Comparison of ENCODE assay signal across 8 cellular contexts in genomic region chr5:140690376-140690932, GRCh38. TPM values are rescaled to one million over a fixed set of nuclear protein-coding genes. Genes with fewer than 3 reads are reported as not detected.
DNase-seq lines count a peak whose midpoint lies in the region; ATAC-seq, FAIRE-seq and TF ChIP-seq lines count a peak whose summit lies in the region.

No MANE protein-coding gene starts in this region.

- H3K4me1 ChIP-seq in mesenchymal stem cell (ENCODE audit: control insufficient read depth, insufficient read depth, low read depth, low read length) (peaks cover 8% of the 10 kb centered on the region), aorta (ENCODE audit: control insufficient read depth in 1 of 2, insufficient read depth in 2 of 2, low read length in 2 of 2) (peaks cover 0 to 3% of the 10 kb centered on the region in 2 donors)

- peak; percentile 3 for ATAC-seq in HG02981 (IDR thresholded peaks at IDR 0.05; ENCODE audit: unreplicated experiment)
- ATAC-seq in aorta (ENCODE audit: low FRiP score): no peak
- no peak for ATAC-seq in HG02884 (IDR thresholded peaks at IDR 0.05; ENCODE audit: unreplicated experiment)

- intact Hi-C loops in aorta (cut with DNase I): loop anchor here in 1 of 2 donors (5.0 kb wide), 1 partner anchor 43 kb away; the partner anchor contains the start of genes IK and NDUFA2

- CTCF ChIA-PET in BJ (lab: Yijun Ruan, JAX): interaction anchor here (0.9 to 1.7 kb wide), 3 partner anchors 16 to 332 kb away, joined by 3 to 5 read pairs (median 3); no protein-coding TSS in a partner anchor

- no peak overlapping the region for H2BK5ac ChIP-seq in mesenchymal stem cell (ENCODE audit: low read depth, low read length, poor library complexity, severe bottlenecking)

- H4K91ac ChIP-seq in mesenchymal stem cell (ENCODE audit: low read length): no peak overlapping the region

- H3K27me3 ChIP-seq in BJ (ENCODE audit: control insufficient read depth, insufficient read depth, low read length) (no peaks in the 10 kb centered on the region), mesenchymal stem cell (ENCODE audit: control insufficient read depth in 1 of 2, insufficient read depth in 1 of 2, low read length in 2 of 2) (no peaks in the 10 kb centered on the region), aorta (ENCODE audit: control insufficient read depth in 1 of 2, insufficient read depth in 2 of 2, low read length in 1 of 2) (no peaks in the 10 kb centered on the region)

- peak overlapping the region in 1 of 2 experiments; percentile 73 for H3K18ac ChIP-seq in mesenchymal stem cell (ENCODE audit: low read depth in 1 of 2, low read length in 2 of 2)

- no peak overlapping the region for H2BK15ac ChIP-seq in mesenchymal stem cell (ENCODE audit: low read depth, poor library complexity, severe bottlenecking)

- H3K79me1 ChIP-seq in mesenchymal stem cell (replicated peaks; ENCODE audit: low read length, poor library complexity, severe bottlenecking): peaks cover 13% of the 10 kb centered on the region

- no peak for TF ChIP-seq POLR2A in H54 (IDR thresholded peaks at IDR 0.05; ENCODE audit: low read depth, low read length)

- WGBS in mesenchymal stem cell: 74% methylated on average over 8 of the region's 8 CpGs
- 51 to 54% methylated on average over 8 of the region's 8 CpGs for WGBS in aorta, 2 donors

- peak overlapping the region; percentile 68 for H3K4me2 ChIP-seq in mesenchymal stem cell (ENCODE audit: low read length, poor library complexity, severe bottlenecking)

- peak overlapping the region; percentile 21 for H2AFZ ChIP-seq in mesenchymal stem cell (ENCODE audit: low read depth, low read length)

- H3K27ac ChIP-seq in mesenchymal stem cell (ENCODE audit: low read length, poor library complexity, severe bottlenecking) (peak overlapping the region; percentile 59), aorta (ENCODE audit: low read depth in 1 of 2, low read length in 2 of 2) (peak overlapping the region in 1 of 2 donors; percentile 33)

- POLR2A ChIA-PET in BJ (lab: Charles Lee): interaction anchor here (0.5 to 1.2 kb wide), 4 partner anchors 10 to 446 kb away, joined by 4 to 7 read pairs (median 4); partner anchors contain the start of gene ZMAT2

- H3K9ac ChIP-seq in mesenchymal stem cell (ENCODE audit: low read length): peak overlapping the region; percentile 97

- no peak overlapping the region for H2BK12ac ChIP-seq in mesenchymal stem cell (ENCODE audit: low read length in 2 of 2)

- H3K4me3 ChIP-seq in BJ (ENCODE audit: low read depth, low read length) (peak overlapping the region; percentile 94), astrocyte of the cerebellum (ENCODE audit: low read depth, low read length) (peak overlapping the region; percentile 95), mesenchymal stem cell (ENCODE audit: insufficient read depth in 1 of 2, low read depth in 1 of 2, low read length in 2 of 2) (peak overlapping the region; percentile 68 to 99), aorta (ENCODE audit: low read length in 2 of 2) (peak overlapping the region; percentile 43 to 93)

- in situ Hi-C loops in astrocyte of the cerebellum (cut with HindIII; ENCODE audit: low sequenced_read_pairs): no loop called here

- no peak for FAIRE-seq in H54 (lab: Jason Lieb, UNC)

- DNase-seq in BJ (ENCODE audit: low read depth): no peak
- DNase-seq in astrocyte of the cerebellum (ENCODE audit: low read depth): no peak
- DNase-seq in mesenchymal stem cell: no peak
- no peak for DNase-seq in aorta
- DNase-seq in H54 (ENCODE audit: insufficient read length, low spot score): no peak
- DNase-seq in mucosa of gallbladder (ENCODE audit: low spot score): no peak

- H2AK5ac ChIP-seq in mesenchymal stem cell (ENCODE audit: low read length, severe bottlenecking): no peak overlapping the region

- TF ChIP-seq CTCF in BJ (IDR thresholded peaks at IDR 0.05; ENCODE audit: insufficient read depth, low read depth, low read length): no peak
- no peak for TF ChIP-seq CTCF in astrocyte of the cerebellum (IDR thresholded peaks at IDR 0.05; ENCODE audit: low read depth, low read length, missing control alignments)

- peak overlapping the region in 1 of 2 experiments; percentile 11 for H3K14ac ChIP-seq in mesenchymal stem cell (ENCODE audit: low read length in 2 of 2)

- no peaks in the 10 kb centered on the region for H3K9me3 ChIP-seq in mesenchymal stem cell (ENCODE audit: control insufficient read depth, low read length)
- no peaks in the 10 kb centered on the region for H3K9me3 ChIP-seq in aorta (ENCODE audit: control insufficient read depth, low read length)

- no peak overlapping the region for H3K4ac ChIP-seq in mesenchymal stem cell (ENCODE audit: low read depth in 1 of 2, low read length in 2 of 2)

- H3K23ac ChIP-seq in mesenchymal stem cell (ENCODE audit: low read length in 2 of 2): no peak overlapping the region

- H2BK120ac ChIP-seq in mesenchymal stem cell (ENCODE audit: low read depth, low read length): no peak overlapping the region

- peaks cover 8% of the 10 kb centered on the region for H3K36me3 ChIP-seq in BJ (ENCODE audit: control insufficient read depth, insufficient read depth, low read length)
- peaks cover 19 to 58% of the 10 kb centered on the region in 2 experiments for H3K36me3 ChIP-seq in mesenchymal stem cell (ENCODE audit: control insufficient read depth in 1 of 2, insufficient read depth in 2 of 2, low read depth in 1 of 2, low read length in 2 of 2)
- H3K36me3 ChIP-seq in aorta (ENCODE audit: control insufficient read depth in 1 of 2, insufficient read depth in 2 of 2, low read length in 1 of 2): peaks cover 0 to 4% of the 10 kb centered on the region in 2 donors

- no peak overlapping the region for H4K8ac ChIP-seq in mesenchymal stem cell (ENCODE audit: low read length)

RNA-seq across cellular contexts. Expression of gene HARS1, which starts 0.7 kb away (rescaled TPM):
- polyA plus RNA-seq in BJ (2011; rRNA removed) (76.3 and 80.6 TPM in 2 replicates), aorta (10 to 100 TPM; 35.1 to 74.6 TPM)
- 31.2 and 37.0 TPM in 2 replicates for polyA minus RNA-seq in BJ (2011; rRNA and poly(A)+ RNA removed)
- polyA plus RNA-seq in mesenchymal stem cell (2013, experiment 1 of 2): 56.3 TPM
- 56.1 TPM for polyA plus RNA-seq in mesenchymal stem cell (2013, experiment 2 of 2)
- total RNA-seq in aorta (10 to 100 TPM; 48.6 to 49.3 TPM), mucosa of gallbladder (45.5 TPM)

RNA-seq across cellular contexts. Expression of gene HARS2, which starts 0.8 kb away (rescaled TPM):
- polyA plus RNA-seq in BJ (2011; rRNA removed) (22.3 and 30.7 TPM in 2 replicates), aorta (10 to 100 TPM; 14.4 to 27.6 TPM)
- 11.2 and 15.4 TPM in 2 replicates for polyA minus RNA-seq in BJ (2011; rRNA and poly(A)+ RNA removed)
- 12.0 TPM for polyA plus RNA-seq in mesenchymal stem cell (2013, experiment 1 of 2)
- 12.8 TPM for polyA plus RNA-seq in mesenchymal stem cell (2013, experiment 2 of 2)
- total RNA-seq in aorta (10 to 100 TPM; 21.3 to 33.0 TPM), mucosa of gallbladder (30.5 TPM)

RNA-seq across cellular contexts. Expression of gene ZMAT2, which starts 9.8 kb away (rescaled TPM):
- 23.4 and 49.5 TPM in 2 replicates for polyA plus RNA-seq in BJ (2011; rRNA removed)
- polyA minus RNA-seq in BJ (2011; rRNA and poly(A)+ RNA removed): 10.5 and 14.3 TPM in 2 replicates
- polyA plus RNA-seq in mesenchymal stem cell (2013, experiment 1 of 2): 47.7 TPM
- polyA plus RNA-seq in mesenchymal stem cell (2013, experiment 2 of 2): 49.3 TPM
- total RNA-seq in aorta: 10 to 100 TPM; 39.0 to 41.4 TPM
- polyA plus RNA-seq in aorta: 100 to 1,000 TPM in 1 of 2 donors, 10 to 100 TPM in 1; 70.6 to 143 TPM
- total RNA-seq in mucosa of gallbladder: 50.9 TPM

RNA-seq across cellular contexts. Expression of gene DND1, which starts 17.1 kb away (rescaled TPM):
- polyA plus RNA-seq in BJ (2011; rRNA removed) (0.21 and 0.36 TPM in 2 replicates), aorta (1 to 10 TPM in 1 of 2 donors, not detected in 1; 2.1 TPM)
- polyA minus RNA-seq in BJ (2011; rRNA and poly(A)+ RNA removed): 0.15 and 0.62 TPM in 2 replicates
- 0.48 TPM for polyA plus RNA-seq in mesenchymal stem cell (2013, experiment 1 of 2)
- polyA plus RNA-seq in mesenchymal stem cell (2013, experiment 2 of 2): 0.34 TPM
- total RNA-seq in aorta (1 to 10 TPM in 1 of 2 donors, under 1 TPM in 1; 0.84 to 1.3 TPM), mucosa of gallbladder (2.5 TPM)

RNA-seq across cellular contexts. Expression of gene WDR55, which starts 25.8 kb away (rescaled TPM):
- polyA plus RNA-seq in BJ (2011; rRNA removed): 12.7 and 17.9 TPM in 2 replicates
- 16.8 and 18.9 TPM in 2 replicates for polyA minus RNA-seq in BJ (2011; rRNA and poly(A)+ RNA removed)
- polyA plus RNA-seq in mesenchymal stem cell (2013, experiment 1 of 2): 16.7 TPM
- 16.7 TPM for polyA plus RNA-seq in mesenchymal stem cell (2013, experiment 2 of 2)
- total RNA-seq in aorta: 10 to 100 TPM; 18.5 to 21.3 TPM
- polyA plus RNA-seq in aorta: 10 to 100 TPM in 1 of 2 donors, 1 to 10 TPM in 1; 9.5 to 22.0 TPM
- total RNA-seq in mucosa of gallbladder: 22.1 TPM
